8 cellular contexts compared by ENCODE assay signal in the genomic region with DNA sequence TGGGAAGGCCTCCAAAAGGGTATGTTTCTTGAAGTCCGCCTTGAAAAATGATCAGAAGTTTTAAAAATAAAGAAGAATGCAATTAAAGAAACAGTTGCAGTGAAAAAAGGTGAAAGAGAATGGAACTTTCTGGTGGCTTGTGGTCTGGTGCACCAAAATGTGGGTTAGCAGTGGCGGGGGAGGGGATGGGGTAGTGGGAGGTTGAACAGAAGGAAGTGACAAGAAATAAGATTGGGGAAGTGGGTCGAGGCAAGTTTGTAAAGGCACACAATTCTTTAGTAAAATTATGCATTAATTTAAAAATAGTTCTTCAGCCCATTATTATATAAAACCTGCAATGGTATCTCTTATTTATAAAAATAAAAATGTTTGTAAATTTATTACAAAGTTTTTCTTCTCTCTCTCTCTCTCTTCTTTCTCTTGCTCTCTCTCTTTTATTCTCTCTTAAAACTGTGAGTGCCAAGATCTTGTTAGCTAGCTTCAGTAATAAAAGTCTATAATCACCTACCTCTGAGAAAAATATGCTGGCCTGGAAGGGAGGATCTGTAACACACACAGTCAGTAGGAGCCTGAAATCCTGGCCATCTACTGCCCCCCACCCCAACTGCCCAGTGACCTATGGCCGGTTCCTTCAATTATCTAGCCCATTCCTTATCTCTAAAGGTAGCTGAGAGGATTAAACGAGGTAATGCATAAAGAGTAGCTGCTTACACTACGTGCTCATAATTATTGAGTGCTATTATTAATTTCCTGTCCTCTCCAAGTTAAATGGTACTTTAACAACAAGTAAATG. TPM values are rescaled to one million over a fixed set of nuclear protein-coding genes. Genes with fewer than 3 reads are reported as not detected.
DNase-seq lines count a peak whose midpoint lies in the region; ATAC-seq and TF ChIP-seq lines count a peak whose summit lies in the region.

No MANE protein-coding gene starts in this region.

- H3K4me3 ChIP-seq in GM23338 = no peak overlapping the region

- H4K20me1 ChIP-seq in GM23338 (replicated peaks; ENCODE audit: insufficient read depth) = no peaks in the 10 kb centered on the region

- no peaks in the 10 kb centered on the region for H3K36me3 Mint-ChIP-seq in GM23338 (ENCODE audit: low read depth)

- H3K4me3 Mint-ChIP-seq in GM23338 = no peak overlapping the region

- H3K9me2 ChIP-seq in GM23338 (ENCODE audit: insufficient read depth) = no peaks in the 10 kb centered on the region

- H3K4me1 Mint-ChIP-seq in GM23338 = peaks cover 13% of the 10 kb centered on the region; the same call in 2 of the 3 replicates

- no peaks in the 10 kb centered on the region for H3F3A ChIP-seq in GM23338 (replicated peaks; ENCODE audit: low read depth)

- no peak for ATAC-seq in GM23338
- no peak for ATAC-seq in Right ventricle myocardium superior (ENCODE audit: poor library complexity)
- ATAC-seq in GM21390 (IDR thresholded peaks at IDR 0.05; ENCODE audit: unreplicated experiment) = no peak

- no peaks in the 10 kb centered on the region for H3K36me3 ChIP-seq in GM23338 (ENCODE audit: insufficient read depth)

- no peak overlapping the region for H3K4me2 ChIP-seq in GM23338

- H2AFZ ChIP-seq in GM23338 = peak overlapping the region; percentile 65; the same call in 1 of the 2 replicates

- intact Hi-C loops in Right ventricle myocardium superior (cut with DNase I) = no loop called here

- H3K27ac ChIP-seq in GM23338 (ENCODE audit: low read depth) = no peak overlapping the region

- H3K79me2 ChIP-seq in GM23338 (replicated peaks; ENCODE audit: insufficient read depth) = no peaks in the 10 kb centered on the region

- no peaks in the 10 kb centered on the region for H3K9me3 Mint-ChIP-seq in GM23338

- no peak for TF ChIP-seq CTCF in GM23338 (conservative IDR thresholded peaks at IDR 0.05; ENCODE audit: low read depth in 2 of 2)

- peaks cover 14% of the 10 kb centered on the region for H3K4me1 ChIP-seq in GM23338 (ENCODE audit: insufficient read depth)

- peaks cover 7% of the 10 kb centered on the region for H3K27me3 Mint-ChIP-seq in GM23338 (ENCODE audit: insufficient read depth, low read depth, poor library complexity)

- no peak for DNase-seq in GM23338 (ENCODE audit: low spot score)
- DNase-seq in activated CD4-positive, alpha-beta T cell treated with anti-CD3 and anti-CD28 coated beads for 48 hours = peak; percentile 83
- DNase-seq in Right ventricle myocardium superior = peak; percentile 68
- DNase-seq in stimulated activated CD4-positive, alpha-beta T cell treated with anti-CD3 and anti-CD28 coated beads, TNF-alpha, amount 100 ng/mL, for 4 hours (ENCODE audit: low read depth in 3 of 3) = peak; percentile 47 to 66 (median 66)
- no peak for DNase-seq in iPS-NIHi7 (ENCODE audit: extremely low spot score)
- no peak for DNase-seq in AG08396 (ENCODE audit: low spot score)
- DNase-seq in T1000 (lab: John Stamatoyannopoulos, UW) = no peak

- no peak overlapping the region for H3K27ac Mint-ChIP-seq in GM23338

- H3K27me3 ChIP-seq in GM23338 (ENCODE audit: insufficient read depth) = no peaks in the 10 kb centered on the region

TF ChIP-seq in GM23338, 12 proteins besides CTCF, POLR2A, EP300 and RAD21:
- TF ChIP-seq EZH2phosphoT487 (IDR thresholded peaks at IDR 0.05; ENCODE audit: unreplicated experiment) (no peak), POLR2AphosphoS5 (IDR thresholded peaks at IDR 0.05; ENCODE audit: low read depth) (no peak), EZH2 (IDR thresholded peaks at IDR 0.05; ENCODE audit: low read depth, unreplicated experiment) (no peak), NANOG (IDR thresholded peaks at IDR 0.05; ENCODE audit: borderline replicate concordance) (no peak), ZNF114 (CRISPR knock-in tag; IDR thresholded peaks at IDR 0.05) (no peak)
- TF ChIP-seq, protein P1, sequence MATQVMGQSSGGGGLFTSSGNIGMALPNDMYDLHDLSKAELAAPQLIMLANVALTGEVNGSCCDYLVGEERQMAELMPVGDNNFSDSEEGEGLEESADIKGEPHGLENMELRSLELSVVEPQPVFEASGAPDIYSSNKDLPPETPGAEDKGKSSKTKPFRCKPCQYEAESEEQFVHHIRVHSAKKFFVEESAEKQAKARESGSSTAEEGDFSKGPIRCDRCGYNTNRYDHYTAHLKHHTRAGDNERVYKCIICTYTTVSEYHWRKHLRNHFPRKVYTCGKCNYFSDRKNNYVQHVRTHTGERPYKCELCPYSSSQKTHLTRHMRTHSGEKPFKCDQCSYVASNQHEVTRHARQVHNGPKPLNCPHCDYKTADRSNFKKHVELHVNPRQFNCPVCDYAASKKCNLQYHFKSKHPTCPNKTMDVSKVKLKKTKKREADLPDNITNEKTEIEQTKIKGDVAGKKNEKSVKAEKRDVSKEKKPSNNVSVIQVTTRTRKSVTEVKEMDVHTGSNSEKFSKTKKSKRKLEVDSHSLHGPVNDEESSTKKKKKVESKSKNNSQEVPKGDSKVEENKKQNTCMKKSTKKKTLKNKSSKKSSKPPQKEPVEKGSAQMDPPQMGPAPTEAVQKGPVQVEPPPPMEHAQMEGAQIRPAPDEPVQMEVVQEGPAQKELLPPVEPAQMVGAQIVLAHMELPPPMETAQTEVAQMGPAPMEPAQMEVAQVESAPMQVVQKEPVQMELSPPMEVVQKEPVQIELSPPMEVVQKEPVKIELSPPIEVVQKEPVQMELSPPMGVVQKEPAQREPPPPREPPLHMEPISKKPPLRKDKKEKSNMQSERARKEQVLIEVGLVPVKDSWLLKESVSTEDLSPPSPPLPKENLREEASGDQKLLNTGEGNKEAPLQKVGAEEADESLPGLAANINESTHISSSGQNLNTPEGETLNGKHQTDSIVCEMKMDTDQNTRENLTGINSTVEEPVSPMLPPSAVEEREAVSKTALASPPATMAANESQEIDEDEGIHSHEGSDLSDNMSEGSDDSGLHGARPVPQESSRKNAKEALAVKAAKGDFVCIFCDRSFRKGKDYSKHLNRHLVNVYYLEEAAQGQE (IDR thresholded peaks at IDR 0.05; ENCODE audit: unreplicated experiment) = no peak

RNA-seq across cellular contexts. Expression of a gene that starts 2.2 kb away (rescaled TPM):
- 3.4 and 6.6 TPM in 2 replicates for total RNA-seq in GM23338 (2014; rRNA removed; shearing (Covaris generic))
- 1.9 and 2.7 TPM in 2 replicates for polyA plus RNA-seq in GM23338 (2016; fragmentation: Nextera tagmentation; extraction: Ambion mirVana)
- total RNA-seq in Right ventricle myocardium superior = 20.5 TPM

RNA-seq across cellular contexts. Expression of a gene that starts 32.0 kb away (rescaled TPM):
- not detected in 2 replicates for total RNA-seq in GM23338 (2014; rRNA removed; shearing (Covaris generic))
- not detected in 2 replicates for polyA plus RNA-seq in GM23338 (2016; fragmentation: Nextera tagmentation; extraction: Ambion mirVana)
- not detected for total RNA-seq in Right ventricle myocardium superior

Comparison
In these comparisons a context has a peak if more than half of its experiments do, and no peak if none do; other contexts are left out.
1. DNase-seq: peak in activated CD4-positive, alpha-beta T cell treated with anti-CD3 and anti-CD28 coated beads for 48 hours (single experiment), Right ventricle myocardium superior (single experiment) and stimulated activated CD4-positive, alpha-beta T cell treated with anti-CD3 and anti-CD28 coated beads, TNF-alpha, amount 100 ng/mL, for 4 hours (3 of 3); none in GM23338 (single experiment), iPS-NIHi7 (single experiment), AG08396 (single experiment) and T1000 (single experiment).